Comparison of ENCODE assay signal across 8 cellular contexts in the genomic region with DNA sequence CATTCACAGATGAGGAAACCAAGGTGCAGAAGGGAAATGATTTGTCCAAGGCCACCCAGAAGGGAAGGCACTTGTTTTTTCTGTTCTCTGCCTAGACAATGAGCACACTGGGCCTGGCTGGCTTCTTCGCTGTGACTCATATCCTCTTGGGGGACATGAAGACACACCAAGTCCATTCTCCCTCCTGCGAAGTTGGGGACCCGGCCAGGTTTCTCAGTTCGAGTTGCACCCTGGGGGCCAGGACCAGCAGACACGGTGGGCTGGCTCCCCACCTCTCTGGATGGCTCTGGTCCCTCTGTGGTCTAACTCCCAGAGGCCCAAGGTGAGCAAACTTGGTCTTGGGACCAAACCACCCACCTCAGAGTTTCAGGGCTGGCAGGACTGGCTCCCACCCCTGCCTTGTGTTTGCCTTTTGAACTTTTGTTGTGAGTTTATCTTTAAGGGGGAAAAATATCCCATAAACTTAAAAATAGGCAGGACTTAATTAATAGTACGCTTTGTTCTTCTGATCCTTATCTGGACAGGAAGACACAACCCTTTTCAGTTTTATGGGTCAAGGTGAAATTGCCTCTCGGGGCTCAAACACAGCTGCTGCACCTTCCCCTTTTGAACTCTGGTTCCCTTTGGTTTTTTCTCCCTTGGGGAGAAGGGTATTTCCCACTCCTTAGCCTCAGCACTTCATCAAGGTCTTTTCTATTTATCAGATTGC. TPM values are rescaled to one million over a fixed set of nuclear protein-coding genes. Genes with fewer than 3 reads are reported as not detected.
DNase-seq lines count a peak whose midpoint lies in the region; ATAC-seq lines count a peak whose summit lies in the region.

No MANE protein-coding gene starts in this region.

- H3K27me3 Mint-ChIP-seq in activated T-cell treated with anti-CD3 and anti-CD28 coated beads, Interleukin-2, amount 50 U/mL, for 4 hours (ENCODE audit: low read depth): peaks cover 3% of the 10 kb centered on the region
- no peaks in the 10 kb centered on the region for H3K27me3 Mint-ChIP-seq in naive B cell

- no peaks in the 10 kb centered on the region for H3K36me3 Mint-ChIP-seq in activated T-cell treated with anti-CD3 and anti-CD28 coated beads, Interleukin-2, amount 50 U/mL, for 4 hours (ENCODE audit: insufficient read depth)
- H3K36me3 Mint-ChIP-seq in naive B cell: no peaks in the 10 kb centered on the region

- no peak for DNase-seq in activated T-cell treated with anti-CD3 and anti-CD28 coated beads, Interleukin-2, amount 50 U/mL, for 4 hours
- peak; percentile 34 for DNase-seq in naive B cell
- no peak for DNase-seq in DMS53 (lab: John Stamatoyannopoulos, UW)
- DNase-seq in NCI-H2029 treated with DMSO at 0.1 percent for 48 hours (lab: John Stamatoyannopoulos, UW): no peak
- DNase-seq in stimulated activated CD4-positive, alpha-beta T cell treated with anti-CD3 and anti-CD28 coated beads, Interleukin-4, amount 100 ng/mL, for 24 hours: no peak

- peaks cover 9% of the 10 kb centered on the region for H3K4me1 Mint-ChIP-seq in activated T-cell treated with anti-CD3 and anti-CD28 coated beads, Interleukin-2, amount 50 U/mL, for 4 hours (ENCODE audit: low read depth)
- peaks cover 36 to 57% (median 38%) of the 10 kb centered on the region in 3 donors for H3K4me1 Mint-ChIP-seq in naive B cell

- no peaks in the 10 kb centered on the region for H3K9me3 Mint-ChIP-seq in activated T-cell treated with anti-CD3 and anti-CD28 coated beads, Interleukin-2, amount 50 U/mL, for 4 hours
- H3K9me3 Mint-ChIP-seq in naive B cell: no peaks in the 10 kb centered on the region

- peak overlapping the region in 3 of 6 donors; percentile 29 to 54 (median 53) for H3K27ac Mint-ChIP-seq in naive B cell

- ATAC-seq in GM18870 (IDR thresholded peaks at IDR 0.05; ENCODE audit: unreplicated experiment) (peak; percentile 50), HG03095 (IDR thresholded peaks at IDR 0.05; ENCODE audit: unreplicated experiment) (peak; percentile 43), naive B cell (ENCODE audit: low read depth in 2 of 2) (peak; percentile 48 to 50), HG03457 (IDR thresholded peaks at IDR 0.05; ENCODE audit: unreplicated experiment) (no peak)
- ATAC-seq in activated T-cell treated with anti-CD3 and anti-CD28 coated beads, Interleukin-2, amount 50 U/mL, for 4 hours: peak; percentile 28 to 46

- H3K4me3 Mint-ChIP-seq in activated T-cell treated with anti-CD3 and anti-CD28 coated beads, Interleukin-2, amount 50 U/mL, for 4 hours: no peak overlapping the region
- peak overlapping the region in 7 of 8 donors; percentile 10 to 72 (median 35) for H3K4me3 Mint-ChIP-seq in naive B cell

RNA-seq across cellular contexts. Expression of gene MLEC, which starts 9.0 kb away (rescaled TPM):
- total RNA-seq in activated T-cell treated with anti-CD3 and anti-CD28 coated beads, Interleukin-2, amount 50 U/mL, for 4 hours: 100 to 1,000 TPM; 153 to 172 (median 153) TPM
- polyA plus RNA-seq in naive B cell (ENCODE audit: low read depth in 6 of 6): 10 to 100 TPM; 32.0 to 43.8 (median 33.8) TPM

RNA-seq across cellular contexts. Expression of gene UNC119B, which starts 32.3 kb away (rescaled TPM):
- total RNA-seq in activated T-cell treated with anti-CD3 and anti-CD28 coated beads, Interleukin-2, amount 50 U/mL, for 4 hours: 10 to 100 TPM; 17.0 to 20.4 (median 17.0) TPM
- 1 to 10 TPM in 5 of 6 donors, not detected in 1; 6.4 to 9.5 (median 7.3) TPM for polyA plus RNA-seq in naive B cell (ENCODE audit: low read depth in 6 of 6)

RNA-seq across cellular contexts. Expression of gene CABP1, which starts 37.5 kb away (rescaled TPM):
- under 1 TPM in 2 of 3 donors, not detected in 1; 0.18 to 0.26 TPM for total RNA-seq in activated T-cell treated with anti-CD3 and anti-CD28 coated beads, Interleukin-2, amount 50 U/mL, for 4 hours
- not detected for polyA plus RNA-seq in naive B cell (ENCODE audit: low read depth in 6 of 6)

RNA-seq across cellular contexts. Expression of gene ACADS, which starts 47.7 kb away (rescaled TPM):
- 10 to 100 TPM; 13.3 to 13.8 (median 13.3) TPM for total RNA-seq in activated T-cell treated with anti-CD3 and anti-CD28 coated beads, Interleukin-2, amount 50 U/mL, for 4 hours
- 10 to 100 TPM in 1 of 6 donors, 1 to 10 TPM in 5; 3.4 to 17.4 (median 7.7) TPM for polyA plus RNA-seq in naive B cell (ENCODE audit: low read depth in 6 of 6)
